In the genomic region with DNA sequence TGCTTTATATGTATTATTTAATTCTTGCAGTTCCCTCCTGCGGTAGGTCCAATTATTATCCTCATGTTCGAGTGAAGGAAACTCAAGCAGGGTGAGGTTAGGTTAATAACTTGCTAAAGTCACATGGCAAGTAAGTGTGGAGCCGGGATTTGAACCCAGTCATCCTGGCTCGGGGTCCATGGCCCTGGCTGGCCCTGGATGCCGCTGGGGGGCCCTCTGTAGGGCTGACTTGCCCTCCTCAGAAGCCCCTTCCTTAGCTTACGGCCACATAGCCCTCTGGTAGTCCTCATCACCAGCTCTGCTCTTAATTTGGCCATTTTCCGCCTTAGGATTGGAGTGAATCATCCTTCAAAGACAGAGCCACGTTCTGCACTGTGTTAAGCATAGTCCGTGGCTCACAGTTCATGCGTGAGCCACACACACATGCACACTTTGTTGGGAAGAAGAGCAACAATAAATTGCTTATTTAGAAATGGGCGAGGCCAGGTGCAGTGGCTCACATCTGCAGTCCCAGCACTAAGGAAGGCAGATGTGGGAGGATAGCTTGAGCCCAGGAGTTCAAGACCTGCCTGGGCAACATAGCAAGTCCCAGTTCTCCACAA, we compare ENCODE assay signal across 19 cellular contexts.
DNase-seq lines count a peak whose midpoint lies in the region; ATAC-seq and TF ChIP-seq lines count a peak whose summit lies in the region.
"Had no signal": no experiment of that assay in that cellular context is flagged by ENCODE, and none has a peak within 500 bp of the region (broad histone marks: within the 10 kb centered on the region; RNA-seq: fewer than 3 reads in every experiment).

No MANE protein-coding gene starts in this region.

- POLR2A ChIA-PET in WTC11 (lab: Charles Lee) = no interaction called here

- H3K27ac ChIP-seq in substantia nigra (ENCODE audit: low read depth, low read length, poor library complexity, severe bottlenecking) = peak overlapping the region; percentile 41
- H3K27ac ChIP-seq: A549, C4-2B, SJCRH30 had no signal

- TF ChIP-seq CTCF in Calu3 (IDR thresholded peaks at IDR 0.05; ENCODE audit: unreplicated experiment) (no peak), WTC11 (IDR thresholded peaks at IDR 0.05) (no peak), glutamatergic neuron (IDR thresholded peaks at IDR 0.05; ENCODE audit: partially characterized antibody, unreplicated experiment) (no peak)

- ATAC-seq in WTC11 = no peak
- no peak for ATAC-seq in stimulated activated naive CD8-positive, alpha-beta T cell treated with anti-CD3 and anti-CD28 coated beads, Interleukin-15, Interleukin-2, amounts not matched to agents 100 U/mL and 50 U/mL, for 24 hours
- ATAC-seq: A549, SK-N-SH treated with all-trans-retinoic acid at 6 μM for 48 hours had no signal

- CTCF ChIA-PET in Calu3 (lab: Charles Lee) = no interaction called here
- CTCF ChIA-PET in WTC11 (lab: Charles Lee) = interaction anchor here (0.6 kb wide), 1 partner anchor 17 kb away, joined by 3 read pairs; no protein-coding TSS in a partner anchor

- H3K27me3 Mint-ChIP-seq in Calu3 (ENCODE audit: unreplicated experiment) (no peaks in the 10 kb centered on the region), WTC11 (ENCODE audit: low read depth) (no peaks in the 10 kb centered on the region), glutamatergic neuron (ENCODE audit: unreplicated experiment) (peaks cover 2% of the 10 kb centered on the region)

- H3K27ac Mint-ChIP-seq in Calu3 (ENCODE audit: unreplicated experiment) (peak overlapping the region; percentile 35), WTC11 (peak overlapping the region; percentile 53; the same call in 1 of the 2 replicates), glutamatergic neuron (ENCODE audit: unreplicated experiment) (peak overlapping the region; percentile 87)

- H3K36me3 Mint-ChIP-seq in Calu3 (ENCODE audit: insufficient read depth, unreplicated experiment) (peaks cover 4% of the 10 kb centered on the region), WTC11 (peaks cover 17% of the 10 kb centered on the region), glutamatergic neuron (ENCODE audit: unreplicated experiment) (peaks cover 5% of the 10 kb centered on the region)

- H3K9me3 Mint-ChIP-seq in Calu3 (ENCODE audit: low read depth, unreplicated experiment) (no peaks in the 10 kb centered on the region), WTC11 (peaks cover 21% of the 10 kb centered on the region), glutamatergic neuron (ENCODE audit: unreplicated experiment) (peaks cover 9% of the 10 kb centered on the region)

- no TSS peak for BruUV-seq in Calu3 (replicated peaks; lab: Mats Ljungman, UMichigan)

- intact Hi-C loops in Calu3 (cut with micrococcal nuclease; ENCODE audit: unreplicated experiment) = no loop called here

- DNase-seq in Calu3 (no peak), WTC11 (ENCODE audit: low spot score) (no peak), glutamatergic neuron (no peak), substantia nigra (lab: John Stamatoyannopoulos, UW) (no peak), activated gamma-delta T cell (lab: John Stamatoyannopoulos, UW) (no peak), NCI-H2029 (lab: John Stamatoyannopoulos, UW) (no peak)
- DNase-seq in stimulated activated naive CD8-positive, alpha-beta T cell treated with anti-CD3 and anti-CD28 coated beads, Interleukin-15, Interleukin-2, amounts not matched to agents 100 U/mL and 50 U/mL, for 24 hours = no peak
- DNase-seq: CD8-positive, alpha-beta memory T cell; DMS79 treated with DMSO at 0.1 percent for 48 hours; Kasumi-1; NCI-H1105; NCI-H1436 treated with DMSO at 0.1 percent for 48 hours; NCI-H2107; NCI-H446; NCI-H774; SJCRH30 had no signal

- H3K4me3 Mint-ChIP-seq in Calu3 (ENCODE audit: low read depth, unreplicated experiment) (no peak overlapping the region), WTC11 (no peak overlapping the region), glutamatergic neuron (ENCODE audit: unreplicated experiment) (no peak overlapping the region)

- peaks cover 21% of the 10 kb centered on the region for H3K4me1 Mint-ChIP-seq in Calu3 (ENCODE audit: low read depth, unreplicated experiment)
- H3K4me1 Mint-ChIP-seq in WTC11 = peaks cover 27% of the 10 kb centered on the region
- H3K4me1 Mint-ChIP-seq in glutamatergic neuron (ENCODE audit: low read depth, unreplicated experiment) = peaks cover 11% of the 10 kb centered on the region

TF ChIP-seq in WTC11, 78 proteins besides CTCF, POLR2A, EP300 and RAD21:
- TF ChIP-seq NFATC4 (CRISPR knock-in tag; IDR thresholded peaks at IDR 0.05) (no peak), ESRRA (CRISPR knock-in tag; IDR thresholded peaks at IDR 0.05; ENCODE audit: borderline replicate concordance) (no peak), ZNF317 (CRISPR knock-in tag; IDR thresholded peaks at IDR 0.05; ENCODE audit: borderline replicate concordance, low read depth) (no peak), CBFB (CRISPR knock-in tag; IDR thresholded peaks at IDR 0.05; ENCODE audit: low read depth) (no peak), GABPB1 (CRISPR knock-in tag; IDR thresholded peaks at IDR 0.05) (no peak), GRHL2 (CRISPR knock-in tag; IDR thresholded peaks at IDR 0.05; ENCODE audit: insufficient replicate concordance, severe bottlenecking) (no peak), NFE2L1 (CRISPR knock-in tag; IDR thresholded peaks at IDR 0.05) (no peak), ZNF232 (CRISPR knock-in tag; IDR thresholded peaks at IDR 0.05) (no peak), HMGA2 (CRISPR knock-in tag; IDR thresholded peaks at IDR 0.05) (no peak), SMAD3 (CRISPR knock-in tag; IDR thresholded peaks at IDR 0.05; ENCODE audit: borderline replicate concordance) (no peak)
- TF ChIP-seq, protein P1, sequence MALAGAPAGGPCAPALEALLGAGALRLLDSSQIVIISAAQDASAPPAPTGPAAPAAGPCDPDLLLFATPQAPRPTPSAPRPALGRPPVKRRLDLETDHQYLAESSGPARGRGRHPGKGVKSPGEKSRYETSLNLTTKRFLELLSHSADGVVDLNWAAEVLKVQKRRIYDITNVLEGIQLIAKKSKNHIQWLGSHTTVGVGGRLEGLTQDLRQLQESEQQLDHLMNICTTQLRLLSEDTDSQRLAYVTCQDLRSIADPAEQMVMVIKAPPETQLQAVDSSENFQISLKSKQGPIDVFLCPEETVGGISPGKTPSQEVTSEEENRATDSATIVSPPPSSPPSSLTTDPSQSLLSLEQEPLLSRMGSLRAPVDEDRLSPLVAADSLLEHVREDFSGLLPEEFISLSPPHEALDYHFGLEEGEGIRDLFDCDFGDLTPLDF (CRISPR knock-in tag; IDR thresholded peaks at IDR 0.05) = no peak
- TF ChIP-seq, protein P2, sequence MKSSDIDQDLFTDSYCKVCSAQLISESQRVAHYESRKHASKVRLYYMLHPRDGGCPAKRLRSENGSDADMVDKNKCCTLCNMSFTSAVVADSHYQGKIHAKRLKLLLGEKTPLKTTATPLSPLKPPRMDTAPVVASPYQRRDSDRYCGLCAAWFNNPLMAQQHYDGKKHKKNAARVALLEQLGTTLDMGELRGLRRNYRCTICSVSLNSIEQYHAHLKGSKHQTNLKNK (CRISPR knock-in tag; IDR thresholded peaks at IDR 0.05) = no peak
- TF ChIP-seq, protein P3, sequence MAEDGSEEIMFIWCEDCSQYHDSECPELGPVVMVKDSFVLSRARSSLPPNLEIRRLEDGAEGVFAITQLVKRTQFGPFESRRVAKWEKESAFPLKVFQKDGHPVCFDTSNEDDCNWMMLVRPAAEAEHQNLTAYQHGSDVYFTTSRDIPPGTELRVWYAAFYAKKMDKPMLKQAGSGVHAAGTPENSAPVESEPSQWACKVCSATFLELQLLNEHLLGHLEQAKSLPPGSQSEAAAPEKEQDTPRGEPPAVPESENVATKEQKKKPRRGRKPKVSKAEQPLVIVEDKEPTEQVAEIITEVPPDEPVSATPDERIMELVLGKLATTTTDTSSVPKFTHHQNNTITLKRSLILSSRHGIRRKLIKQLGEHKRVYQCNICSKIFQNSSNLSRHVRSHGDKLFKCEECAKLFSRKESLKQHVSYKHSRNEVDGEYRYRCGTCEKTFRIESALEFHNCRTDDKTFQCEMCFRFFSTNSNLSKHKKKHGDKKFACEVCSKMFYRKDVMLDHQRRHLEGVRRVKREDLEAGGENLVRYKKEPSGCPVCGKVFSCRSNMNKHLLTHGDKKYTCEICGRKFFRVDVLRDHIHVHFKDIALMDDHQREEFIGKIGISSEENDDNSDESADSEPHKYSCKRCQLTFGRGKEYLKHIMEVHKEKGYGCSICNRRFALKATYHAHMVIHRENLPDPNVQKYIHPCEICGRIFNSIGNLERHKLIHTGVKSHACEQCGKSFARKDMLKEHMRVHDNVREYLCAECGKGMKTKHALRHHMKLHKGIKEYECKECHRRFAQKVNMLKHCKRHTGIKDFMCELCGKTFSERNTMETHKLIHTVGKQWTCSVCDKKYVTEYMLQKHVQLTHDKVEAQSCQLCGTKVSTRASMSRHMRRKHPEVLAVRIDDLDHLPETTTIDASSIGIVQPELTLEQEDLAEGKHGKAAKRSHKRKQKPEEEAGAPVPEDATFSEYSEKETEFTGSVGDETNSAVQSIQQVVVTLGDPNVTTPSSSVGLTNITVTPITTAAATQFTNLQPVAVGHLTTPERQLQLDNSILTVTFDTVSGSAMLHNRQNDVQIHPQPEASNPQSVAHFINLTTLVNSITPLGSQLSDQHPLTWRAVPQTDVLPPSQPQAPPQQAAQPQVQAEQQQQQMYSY (CRISPR knock-in tag; IDR thresholded peaks at IDR 0.05) = no peak
- TF ChIP-seq, protein P4, sequence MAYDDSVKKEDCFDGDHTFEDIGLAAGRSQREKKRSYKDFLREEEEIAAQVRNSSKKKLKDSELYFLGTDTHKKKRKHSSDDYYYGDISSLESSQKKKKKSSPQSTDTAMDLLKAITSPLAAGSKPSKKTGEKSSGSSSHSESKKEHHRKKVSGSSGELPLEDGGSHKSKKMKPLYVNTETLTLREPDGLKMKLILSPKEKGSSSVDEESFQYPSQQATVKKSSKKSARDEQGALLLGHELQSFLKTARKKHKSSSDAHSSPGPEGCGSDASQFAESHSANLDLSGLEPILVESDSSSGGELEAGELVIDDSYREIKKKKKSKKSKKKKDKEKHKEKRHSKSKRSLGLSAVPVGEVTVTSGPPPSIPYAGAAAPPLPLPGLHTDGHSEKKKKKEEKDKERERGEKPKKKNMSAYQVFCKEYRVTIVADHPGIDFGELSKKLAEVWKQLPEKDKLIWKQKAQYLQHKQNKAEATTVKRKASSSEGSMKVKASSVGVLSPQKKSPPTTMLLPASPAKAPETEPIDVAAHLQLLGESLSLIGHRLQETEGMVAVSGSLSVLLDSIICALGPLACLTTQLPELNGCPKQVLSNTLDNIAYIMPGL (CRISPR knock-in tag; IDR thresholded peaks at IDR 0.05) = no peak

Comparison
In these comparisons a context has a peak if more than half of its experiments do, and no peak if none do; other contexts are left out.
1. H3K27ac Mint-ChIP-seq: peak in every context shown above with its lines; median percentile 87 in glutamatergic neuron; 53 in WTC11; 35 in Calu3.